8 cellular contexts compared by ENCODE assay signal in the genomic region with DNA sequence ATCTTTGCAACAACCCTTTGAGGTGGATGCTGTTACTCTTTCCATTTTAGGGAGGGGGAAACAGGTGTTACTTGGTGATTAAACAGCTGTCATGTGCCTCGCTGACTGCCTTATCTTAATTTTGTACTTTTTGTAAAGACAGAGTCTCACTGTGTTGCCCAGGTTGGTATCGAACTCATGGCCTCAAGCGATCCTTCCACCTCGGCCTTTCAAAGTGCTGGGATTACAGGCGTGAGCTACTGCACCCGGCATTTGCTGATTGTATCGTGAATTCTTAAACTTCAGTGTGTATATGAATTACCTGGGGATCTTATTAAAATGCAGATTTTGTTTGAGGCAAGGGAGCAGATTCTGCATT. TPM values are rescaled to one million over a fixed set of nuclear protein-coding genes. Genes with fewer than 3 reads are reported as not detected.
DNase-seq lines count a peak whose midpoint lies in the region; ATAC-seq and TF ChIP-seq lines count a peak whose summit lies in the region.

No MANE protein-coding gene starts in this region.

- H3K9me3 ChIP-seq in left ventricle myocardium inferior (replicated peaks) (no peaks in the 10 kb centered on the region), mucosa of rectum (ENCODE audit: control insufficient read depth in 2 of 2, low read length in 2 of 2) (no peaks in the 10 kb centered on the region)

- peak overlapping the region; percentile 96 to 97 for H3K9ac ChIP-seq in mucosa of rectum (ENCODE audit: low read depth in 1 of 2, low read length in 2 of 2)

- H3K36me3 ChIP-seq in left ventricle myocardium inferior (peaks cover 9% of the 10 kb centered on the region), mucosa of rectum (ENCODE audit: control insufficient read depth in 2 of 2, insufficient read depth in 2 of 2, low read length in 2 of 2) (peaks cover 0 to 6% of the 10 kb centered on the region in 2 donors)

- DNase-seq in left ventricle myocardium inferior: no peak
- DNase-seq in Right ventricle myocardium inferior (ENCODE audit: missing footprints): no peak
- DNase-seq in cardiac fibroblast (ENCODE audit: low read depth in 2 of 2): no peak
- no peak for DNase-seq in SK-N-DZ (ENCODE audit: low spot score)
- no peak for DNase-seq in activated effector memory CD4-positive, alpha-beta T cell treated with anti-CD3 and anti-CD28 coated beads, Interleukin-2, amount 50 U/mL, for 16 hours
- no peak for DNase-seq in iPS-NIHi7 (ENCODE audit: extremely low spot score)
- no peak for DNase-seq in COR-L47 (lab: John Stamatoyannopoulos, UW)

- H3K27me3 ChIP-seq in left ventricle myocardium inferior (ENCODE audit: low read depth) (no peaks in the 10 kb centered on the region), mucosa of rectum (ENCODE audit: control insufficient read depth in 2 of 2, insufficient read depth in 2 of 2, low read length in 2 of 2) (no peaks in the 10 kb centered on the region)

- ATAC-seq in Right ventricle myocardium inferior: no peak

- TF ChIP-seq CTCF in left ventricle myocardium inferior (IDR thresholded peaks at IDR 0.05; ENCODE audit: borderline replicate concordance): no peak
- TF ChIP-seq CTCF in cardiac fibroblast (IDR thresholded peaks at IDR 0.05; ENCODE audit: low read depth, low read length): no peak

- H3K4me3 ChIP-seq in left ventricle myocardium inferior (peak overlapping the region; percentile 90), cardiac fibroblast (replicated peaks in 1 of 2; ENCODE audit: low read depth in 2 of 2, low read length in 2 of 2) (peak overlapping the region; percentile 91 to 99), mucosa of rectum (ENCODE audit: low read length in 2 of 2) (peak overlapping the region; percentile 86 to 92)

- H3K4me1 ChIP-seq in left ventricle myocardium inferior (peaks cover 42% of the 10 kb centered on the region), mucosa of rectum (ENCODE audit: control insufficient read depth in 2 of 2, insufficient read depth in 2 of 2, low read length in 2 of 2) (peaks cover 22 to 23% of the 10 kb centered on the region in 2 donors)

- intact Hi-C loops in left ventricle myocardium inferior (cut with micrococcal nuclease) (no loop called here), Right ventricle myocardium inferior (cut with DNase I) (loop anchor here (2.0 to 10.0 kb wide), 3 partner anchors 54 to 194 kb away; no protein-coding TSS in a partner anchor)

- H3K27ac ChIP-seq in left ventricle myocardium inferior (replicated peaks) (peak overlapping the region; percentile 97), mucosa of rectum (ENCODE audit: low read depth in 2 of 2, low read length in 2 of 2) (peak overlapping the region; percentile 98 to 99)

RNA-seq across cellular contexts. Expression of gene PSMD9, which starts 0.7 kb away (rescaled TPM):
- 28.1 TPM for total RNA-seq in left ventricle myocardium inferior
- 35.4 TPM for total RNA-seq in Right ventricle myocardium inferior
- 84.3 and 105 TPM in 2 replicates for polyA plus RNA-seq in SK-N-DZ (2014; cell fraction: cytosol; rRNA removed)
- 73.4 and 78.1 TPM in 2 replicates for polyA plus RNA-seq in SK-N-DZ (2014; cell fraction: nucleus; rRNA removed)

RNA-seq across cellular contexts. Expression of gene CFAP251, which starts 29.1 kb away (rescaled TPM):
- total RNA-seq in left ventricle myocardium inferior: 0.91 TPM
- 1.3 TPM for total RNA-seq in Right ventricle myocardium inferior
- polyA plus RNA-seq in SK-N-DZ (2014; cell fraction: cytosol; rRNA removed): 0.24 TPM in 1 of 2 replicates, not detected in the other
- polyA plus RNA-seq in SK-N-DZ (2014; cell fraction: nucleus; rRNA removed): 0.28 and 0.81 TPM in 2 replicates

RNA-seq across cellular contexts. Expression of gene HPD, which starts 30.6 kb away (rescaled TPM):
- total RNA-seq in left ventricle myocardium inferior (1.3 TPM), Right ventricle myocardium inferior (2.3 TPM)
- polyA plus RNA-seq in SK-N-DZ (2014; cell fraction: cytosol; rRNA removed): not detected in 2 replicates
- not detected in 2 replicates for polyA plus RNA-seq in SK-N-DZ (2014; cell fraction: nucleus; rRNA removed)
